Comparison of ENCODE assay signal across 8 cellular contexts in the genomic region with DNA sequence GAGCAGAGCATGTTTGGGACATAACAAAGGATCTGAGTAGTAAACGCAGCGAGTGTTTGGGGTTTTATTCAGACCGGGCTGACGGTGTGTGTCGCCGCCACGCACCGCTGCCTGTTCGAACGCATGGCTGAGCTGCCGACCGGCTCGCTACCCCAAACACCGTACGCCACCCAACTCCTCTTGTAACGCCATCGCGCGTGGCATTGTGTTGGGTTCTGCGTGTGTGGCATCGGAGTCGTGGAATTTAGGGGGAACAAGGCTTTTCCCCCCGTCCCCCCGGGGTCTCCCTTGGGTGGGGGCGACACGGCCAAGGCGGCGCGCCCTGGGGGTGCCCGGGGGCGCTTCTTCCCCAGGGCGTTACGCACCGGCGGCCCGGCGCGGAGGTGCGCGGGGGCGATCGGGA. TPM values are rescaled to one million over a fixed set of nuclear protein-coding genes. Genes with fewer than 3 reads are reported as not detected.
DNase-seq lines count a peak whose midpoint lies in the region; ATAC-seq, FAIRE-seq and TF ChIP-seq lines count a peak whose summit lies in the region.

No MANE protein-coding gene starts in this region.

- peaks cover 14% of the 10 kb centered on the region for H3F3A ChIP-seq in smooth muscle cell (ENCODE audit: low read depth)

- DNase-seq in activated T-cell treated with anti-CD3 and anti-CD28 coated beads, Interleukin-2, amount 50 U/mL, for 4 hours: no peak
- DNase-seq in activated T-cell treated with anti-CD3 and anti-CD28 coated beads, Interleukin-2, amount 50 U/mL, for 1 hour: no peak
- DNase-seq in activated CD8-positive, alpha-beta T cell treated with anti-CD3 and anti-CD28 coated beads for 36 hours: no peak
- peak in 1 of 3 donors; percentile 67 for DNase-seq in right cardiac atrium
- no peak for DNase-seq in smooth muscle cell (lab: John Stamatoyannopoulos, UW; ENCODE audit: unreplicated experiment)
- no peak for DNase-seq in NCI-H1930 (lab: John Stamatoyannopoulos, UW)
- no peak for DNase-seq in frontal cortex (ENCODE audit: low spot score in 2 of 2)

- peak overlapping the region; percentile 100 for H3K4me2 ChIP-seq in smooth muscle cell

- TF ChIP-seq CTCF in activated CD8-positive, alpha-beta T cell treated with anti-CD3 and anti-CD28 coated beads for 36 hours (IDR thresholded peaks at IDR 0.05): no peak
- TF ChIP-seq CTCF in smooth muscle cell (IDR thresholded peaks at IDR 0.05; ENCODE audit: borderline replicate concordance, insufficient read depth, poor library complexity, severe bottlenecking): no peak

- no peaks in the 10 kb centered on the region for H3K27me3 ChIP-seq in right cardiac atrium (ENCODE audit: control insufficient read depth, insufficient read depth)
- no peaks in the 10 kb centered on the region for H3K27me3 ChIP-seq in smooth muscle cell (ENCODE audit: low read depth)

- H3K4me3 Mint-ChIP-seq in activated T-cell treated with anti-CD3 and anti-CD28 coated beads, Interleukin-2, amount 50 U/mL, for 4 hours: peak overlapping the region; percentile 76
- H3K4me3 Mint-ChIP-seq in activated CD8-positive, alpha-beta T cell treated with anti-CD3 and anti-CD28 coated beads for 36 hours: peak overlapping the region; percentile 60

- peak overlapping the region; percentile 6 for H2AFZ ChIP-seq in smooth muscle cell (ENCODE audit: low read depth)

- peak; percentile 19 to 20 for ATAC-seq in activated T-cell treated with anti-CD3 and anti-CD28 coated beads, Interleukin-2, amount 50 U/mL, for 4 hours
- ATAC-seq in HG03097 (IDR thresholded peaks at IDR 0.05; ENCODE audit: low FRiP score, unreplicated experiment) (peak; percentile 18), right cardiac atrium (peak; percentile 3 to 6)
- no peak for ATAC-seq in activated CD8-positive, alpha-beta T cell treated with anti-CD3 and anti-CD28 coated beads for 36 hours

- H3K9me3 ChIP-seq in right cardiac atrium (ENCODE audit: control insufficient read depth, low read length): no peaks in the 10 kb centered on the region
- no peaks in the 10 kb centered on the region for H3K9me3 ChIP-seq in smooth muscle cell (replicated peaks; ENCODE audit: low read depth)

- peaks cover 42% of the 10 kb centered on the region for H3K79me2 ChIP-seq in smooth muscle cell (ENCODE audit: low read depth)

- no peak overlapping the region for H3K27ac Mint-ChIP-seq in activated CD8-positive, alpha-beta T cell treated with anti-CD3 and anti-CD28 coated beads for 36 hours

- peaks cover 62% of the 10 kb centered on the region for H3K27me3 Mint-ChIP-seq in activated T-cell treated with anti-CD3 and anti-CD28 coated beads, Interleukin-2, amount 50 U/mL, for 4 hours (ENCODE audit: low read depth)
- H3K27me3 Mint-ChIP-seq in activated CD8-positive, alpha-beta T cell treated with anti-CD3 and anti-CD28 coated beads for 36 hours: peaks cover 58% of the 10 kb centered on the region

- peaks cover 26% of the 10 kb centered on the region for H3K4me1 Mint-ChIP-seq in activated T-cell treated with anti-CD3 and anti-CD28 coated beads, Interleukin-2, amount 50 U/mL, for 4 hours (ENCODE audit: low read depth)
- H3K4me1 Mint-ChIP-seq in activated CD8-positive, alpha-beta T cell treated with anti-CD3 and anti-CD28 coated beads for 36 hours (ENCODE audit: low read depth): peaks cover 22% of the 10 kb centered on the region

- intact Hi-C loops in activated CD8-positive, alpha-beta T cell treated with anti-CD3 and anti-CD28 coated beads for 36 hours (cut with micrococcal nuclease): no loop called here
- intact Hi-C loops in right cardiac atrium (cut with DNase I): loop anchor here in 2 of 4 donors (5.0 to 10.0 kb wide), 4 partner anchors 245 to 1537 kb away; no protein-coding TSS in a partner anchor

- CTCF ChIA-PET in activated CD8-positive, alpha-beta T cell treated with anti-CD3 and anti-CD28 coated beads for 36 hours (lab: Charles Lee): interaction anchor here (1.8 kb wide), 1 partner anchor 85 kb away, joined by 6 read pairs; no protein-coding TSS in a partner anchor

- WGBS in right cardiac atrium: 3% methylated on average over 42 of the region's 42 CpGs
- WGBS in smooth muscle cell (ENCODE audit: low lambda C conversion rate): under 1% methylated on average over 40 of the region's 42 CpGs

- no peak for FAIRE-seq in frontal cortex (lab: Jason Lieb, UNC)

- H3K4me3 ChIP-seq in right cardiac atrium (ENCODE audit: low read length) (peak overlapping the region; percentile 77), smooth muscle cell (peak overlapping the region; percentile 74)

- H3K9ac ChIP-seq in smooth muscle cell (ENCODE audit: low read depth): peak overlapping the region; percentile 64

- H3K27ac ChIP-seq in right cardiac atrium (ENCODE audit: low read length) (peak overlapping the region; percentile 7), smooth muscle cell (ENCODE audit: low read depth) (peak overlapping the region; percentile 24)

- no peaks in the 10 kb centered on the region for H3K9me3 Mint-ChIP-seq in activated T-cell treated with anti-CD3 and anti-CD28 coated beads, Interleukin-2, amount 50 U/mL, for 4 hours
- no peaks in the 10 kb centered on the region for H3K9me3 Mint-ChIP-seq in activated CD8-positive, alpha-beta T cell treated with anti-CD3 and anti-CD28 coated beads for 36 hours

- H3K4me1 ChIP-seq in right cardiac atrium (ENCODE audit: control insufficient read depth, insufficient read depth, low read length) (peaks cover 3% of the 10 kb centered on the region), smooth muscle cell (ENCODE audit: low read depth) (peaks cover 22% of the 10 kb centered on the region)

- POLR2A ChIA-PET in activated CD8-positive, alpha-beta T cell treated with anti-CD3 and anti-CD28 coated beads for 36 hours (lab: Charles Lee): interaction anchor here (0.5 kb wide), 1 partner anchor 818 kb away, joined by 3 read pairs; no protein-coding TSS in a partner anchor

- H3K36me3 Mint-ChIP-seq in activated T-cell treated with anti-CD3 and anti-CD28 coated beads, Interleukin-2, amount 50 U/mL, for 4 hours (ENCODE audit: insufficient read depth): no peaks in the 10 kb centered on the region
- no peaks in the 10 kb centered on the region for H3K36me3 Mint-ChIP-seq in activated CD8-positive, alpha-beta T cell treated with anti-CD3 and anti-CD28 coated beads for 36 hours (ENCODE audit: low read depth)

- H4K20me1 ChIP-seq in smooth muscle cell (ENCODE audit: low read depth): peaks cover 11% of the 10 kb centered on the region

- H3K36me3 ChIP-seq in smooth muscle cell (ENCODE audit: low read depth): no peaks in the 10 kb centered on the region

RNA-seq across cellular contexts. Expression of a gene that starts 0.5 kb away (rescaled TPM):
- 1 to 10 TPM; 1.6 to 3.2 (median 1.6) TPM for total RNA-seq in activated T-cell treated with anti-CD3 and anti-CD28 coated beads, Interleukin-2, amount 50 U/mL, for 4 hours
- 1 to 10 TPM in 1 of 2 experiments, under 1 TPM in 1; 0.63 to 1.6 TPM for total RNA-seq in activated CD8-positive, alpha-beta T cell treated with anti-CD3 and anti-CD28 coated beads for 36 hours
- total RNA-seq in right cardiac atrium (10 to 100 TPM in 1 of 4 donors, 1 to 10 TPM in 3; 8.9 to 11.1 (median 9.7) TPM), smooth muscle cell (70.4 and 96.1 TPM in 2 replicates), frontal cortex (26.1 TPM)
- polyA plus RNA-seq in right cardiac atrium (5.7 TPM), smooth muscle cell (53.2 and 58.4 TPM in 2 replicates)
